Comparison of ENCODE assay signal across 8 cellular contexts in the genomic region with DNA sequence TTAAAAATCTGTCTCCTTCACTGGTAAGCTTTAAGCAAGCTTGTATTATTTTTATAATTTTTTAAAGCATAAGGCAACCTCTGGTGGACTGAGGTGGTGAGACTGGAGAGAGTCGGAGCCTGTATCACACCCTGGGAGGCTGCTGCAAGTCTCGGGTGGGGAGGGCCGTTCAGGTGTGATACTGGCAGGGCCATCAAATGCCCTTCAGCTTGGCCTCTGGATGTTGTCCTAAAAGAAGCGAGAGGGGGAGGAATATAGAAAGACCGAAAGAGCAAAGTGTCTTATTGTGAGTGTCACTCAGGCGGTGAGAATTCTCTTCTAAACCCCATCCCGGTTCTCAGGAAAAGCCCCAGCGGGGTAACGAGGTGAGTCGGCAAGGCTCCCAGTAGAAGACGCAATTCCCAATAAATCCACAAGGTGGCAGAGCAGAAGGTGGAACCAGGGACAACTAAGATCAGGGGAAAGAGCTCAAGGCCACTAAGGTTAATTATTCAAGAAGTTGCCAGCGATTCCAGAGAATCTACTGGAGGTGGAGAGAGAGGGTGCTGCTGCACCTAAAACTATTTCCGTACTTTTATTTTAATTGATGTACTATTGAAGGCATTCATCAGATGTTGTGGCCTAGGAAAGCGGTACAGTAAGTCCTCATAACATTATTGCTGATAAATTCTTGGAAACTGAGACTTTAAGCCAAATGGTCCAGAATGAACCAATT. TPM values are rescaled to one million over a fixed set of nuclear protein-coding genes. Genes with fewer than 3 reads are reported as not detected.
A peak's percentile ranks its signal among the peaks of the same experiment; 100 is the strongest.
DNase-seq lines count a peak whose midpoint lies in the region; ATAC-seq and TF ChIP-seq lines count a peak whose summit lies in the region.

No MANE protein-coding gene starts in this region.

- no peak overlapping the region for H3K4me3 ChIP-seq in heart left ventricle
- no peak overlapping the region for H3K4me3 ChIP-seq in retinal pigment epithelial cell (ENCODE audit: low read length)

- intact Hi-C loops in heart left ventricle (cut with DNase I): loop anchor here (1.0 to 5.0 kb wide), 5 partner anchors 117 to 121 kb away; no protein-coding TSS in a partner anchor

- H3K27ac ChIP-seq in heart left ventricle: no peak overlapping the region

- DNase-seq in EH (ENCODE audit: low read depth): peak; percentile 72
- DNase-seq in H4 (ENCODE audit: low spot score): peak; percentile 72
- DNase-seq in NCI-H1092 treated with DMSO at 0.1 percent for 48 hours (lab: John Stamatoyannopoulos, UW): peak; percentile 71
- DNase-seq in SKM-1 (lab: John Stamatoyannopoulos, UW; ENCODE audit: unreplicated experiment): peak; percentile 75
- peak; percentile 65 for DNase-seq in activated naive CD4-positive, alpha-beta T cell treated with anti-CD3 and anti-CD28 coated beads, Interleukin-2, amount 50 U/mL, for 16 hours
- DNase-seq in heart left ventricle: peak in 4 of 5 donors; percentile 34 to 60 (median 48)
- DNase-seq in retinal pigment epithelial cell (ENCODE audit: low read depth): no peak

- TF ChIP-seq CTCF in heart left ventricle (IDR thresholded peaks at IDR 0.05): peak; percentile 81 to 93 (median 86)
- peak; percentile 83 for TF ChIP-seq CTCF in retinal pigment epithelial cell (conservative IDR thresholded peaks at IDR 0.05; ENCODE audit: low read depth, low read length)

- peaks cover 0 to 25% (median 7%) of the 10 kb centered on the region in 12 donors for H3K4me1 ChIP-seq in heart left ventricle

- peaks cover 0 to 4% (median 0%) of the 10 kb centered on the region in 9 donors for H3K36me3 ChIP-seq in heart left ventricle

- no peaks in the 10 kb centered on the region for H3K9me3 ChIP-seq in heart left ventricle

- WGBS in heart left ventricle, 4 donors: 18 to 25% (median 20%) methylated on average over 14 of the region's 14 CpGs

- ATAC-seq in heart left ventricle (peak; percentile 49 to 85 (median 74)), GM18505 (IDR thresholded peaks at IDR 0.05; ENCODE audit: unreplicated experiment) (no peak)

- TF ChIP-seq POLR2A in heart left ventricle (IDR thresholded peaks at IDR 0.05) (no peak), GM18505 (IDR thresholded peaks at IDR 0.05; ENCODE audit: borderline replicate concordance, extremely low read depth, insufficient read depth, insufficient read length) (no peak)

- no peaks in the 10 kb centered on the region for H3K27me3 ChIP-seq in heart left ventricle

RNA-seq across cellular contexts. Expression of gene C17orf67, which starts 14.1 kb away (rescaled TPM):
- 0.41 and 0.72 TPM in 2 replicates for total RNA-seq in H4 (2014; rRNA removed; shearing (Covaris generic))
- 1 to 10 TPM in 2 of 9 donors, under 1 TPM in 7; 0.25 to 1.1 (median 0.48) TPM for total RNA-seq in heart left ventricle
- under 1 TPM; 0.14 to 0.19 TPM for polyA plus RNA-seq in heart left ventricle

RNA-seq across cellular contexts. Expression of gene DGKE, which starts 14.4 kb away (rescaled TPM):
- 0.37 and 0.64 TPM in 2 replicates for total RNA-seq in H4 (2014; rRNA removed; shearing (Covaris generic))
- total RNA-seq in heart left ventricle: 1 to 10 TPM; 1.9 to 4.1 (median 3.0) TPM
- polyA plus RNA-seq in heart left ventricle: 1 to 10 TPM in 1 of 2 donors, under 1 TPM in 1; 0.96 to 1.7 TPM
